Comparison of ENCODE assay signal across 1 cellular context in the genomic region with DNA sequence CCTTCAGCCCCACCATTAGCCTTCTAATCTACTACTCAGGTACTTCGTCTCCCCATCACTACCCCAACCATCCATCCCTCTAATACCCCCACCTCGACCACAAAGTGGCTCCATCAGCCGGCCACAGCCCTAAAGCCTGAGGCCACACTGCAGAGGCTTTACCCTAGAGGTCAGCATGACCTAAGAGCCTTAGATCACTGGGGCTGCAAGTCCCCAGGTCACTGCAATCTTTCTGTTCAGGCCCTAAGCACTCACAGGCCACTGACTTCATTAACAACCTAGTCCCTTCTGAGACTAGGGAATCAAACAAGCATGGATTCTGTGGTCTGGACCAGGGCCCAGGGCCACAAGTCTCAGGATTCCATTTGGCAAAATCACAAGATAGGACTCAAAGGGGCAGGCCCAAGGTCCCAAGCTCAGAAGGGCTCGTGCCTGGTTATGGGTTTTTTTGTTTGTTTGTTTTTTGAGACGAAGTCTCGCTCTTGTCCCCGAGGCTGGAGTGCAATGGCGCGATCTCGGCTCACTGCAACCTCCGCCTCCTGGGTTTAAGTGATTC.
TF ChIP-seq lines count a peak whose summit lies in the region.

No MANE protein-coding gene starts in this region.

TF ChIP-seq in HepG2, 621 proteins besides CTCF, POLR2A, EP300 and RAD21 (continued from another document):
- TF ChIP-seq USF2 (IDR thresholded peaks at IDR 0.05; ENCODE audit: low read depth, low read length) (no peak), USF2 (CRISPR knock-in tag; IDR thresholded peaks at IDR 0.05; ENCODE audit: borderline replicate concordance) (no peak)
